2 cellular contexts compared by ENCODE assay signal in the genomic region with DNA sequence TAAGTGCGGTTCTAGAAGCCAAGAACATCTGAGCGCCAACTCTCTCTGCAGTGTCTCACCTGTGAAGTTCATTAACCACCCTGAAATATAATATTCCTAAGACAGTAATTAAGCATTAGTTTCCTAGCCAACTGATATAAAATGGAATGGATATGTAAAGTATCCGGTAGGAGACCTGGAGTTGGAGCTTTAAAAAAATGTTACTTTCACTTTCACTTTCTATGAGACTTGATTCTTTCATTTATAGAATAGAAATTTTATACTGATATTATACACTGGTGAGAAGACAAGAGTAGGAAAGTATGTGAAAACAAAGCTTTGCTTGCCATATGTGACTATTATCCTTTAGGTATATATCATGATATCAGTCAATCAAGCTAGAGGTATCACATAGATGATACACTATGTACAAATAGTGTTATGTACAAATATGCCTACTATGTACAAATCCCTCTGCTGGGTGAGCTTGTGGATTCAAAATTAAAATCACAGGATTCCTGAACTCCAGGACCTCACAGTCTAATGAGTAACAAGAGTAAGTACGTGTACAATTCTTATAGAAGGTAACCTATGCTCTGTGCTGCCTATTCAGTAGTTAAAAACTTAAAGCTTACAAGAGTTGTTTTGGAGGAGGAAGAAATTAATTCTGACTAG.
TF ChIP-seq lines count a peak whose summit lies in the region.

No MANE protein-coding gene starts in this region.

TF ChIP-seq in liver, 16 proteins besides CTCF, POLR2A, EP300 and RAD21 (continued from another document):
- TF ChIP-seq REST (IDR thresholded peaks at IDR 0.05) (no peak), GABPA (IDR thresholded peaks at IDR 0.05 in 1 of 2, conservative IDR thresholded peaks at IDR 0.05 in 1 of 2) (no peak), ZBTB33 (IDR thresholded peaks at IDR 0.05) (no peak), ATF3 (IDR thresholded peaks at IDR 0.05) (no peak), TAF1 (conservative IDR thresholded peaks at IDR 0.05) (no peak), MAX (IDR thresholded peaks at IDR 0.05) (no peak), SP1 (IDR thresholded peaks at IDR 0.05) (no peak), EGR1 (IDR thresholded peaks at IDR 0.05; ENCODE audit: low read depth in 2 of 2) (no peak), FOXA2 (IDR thresholded peaks at IDR 0.05) (no peak), HNF4A (conservative IDR thresholded peaks at IDR 0.05) (no peak)

TF ChIP-seq in HepG2, 621 proteins besides CTCF, POLR2A, EP300 and RAD21 (continued from another document):
- TF ChIP-seq, protein P1, sequence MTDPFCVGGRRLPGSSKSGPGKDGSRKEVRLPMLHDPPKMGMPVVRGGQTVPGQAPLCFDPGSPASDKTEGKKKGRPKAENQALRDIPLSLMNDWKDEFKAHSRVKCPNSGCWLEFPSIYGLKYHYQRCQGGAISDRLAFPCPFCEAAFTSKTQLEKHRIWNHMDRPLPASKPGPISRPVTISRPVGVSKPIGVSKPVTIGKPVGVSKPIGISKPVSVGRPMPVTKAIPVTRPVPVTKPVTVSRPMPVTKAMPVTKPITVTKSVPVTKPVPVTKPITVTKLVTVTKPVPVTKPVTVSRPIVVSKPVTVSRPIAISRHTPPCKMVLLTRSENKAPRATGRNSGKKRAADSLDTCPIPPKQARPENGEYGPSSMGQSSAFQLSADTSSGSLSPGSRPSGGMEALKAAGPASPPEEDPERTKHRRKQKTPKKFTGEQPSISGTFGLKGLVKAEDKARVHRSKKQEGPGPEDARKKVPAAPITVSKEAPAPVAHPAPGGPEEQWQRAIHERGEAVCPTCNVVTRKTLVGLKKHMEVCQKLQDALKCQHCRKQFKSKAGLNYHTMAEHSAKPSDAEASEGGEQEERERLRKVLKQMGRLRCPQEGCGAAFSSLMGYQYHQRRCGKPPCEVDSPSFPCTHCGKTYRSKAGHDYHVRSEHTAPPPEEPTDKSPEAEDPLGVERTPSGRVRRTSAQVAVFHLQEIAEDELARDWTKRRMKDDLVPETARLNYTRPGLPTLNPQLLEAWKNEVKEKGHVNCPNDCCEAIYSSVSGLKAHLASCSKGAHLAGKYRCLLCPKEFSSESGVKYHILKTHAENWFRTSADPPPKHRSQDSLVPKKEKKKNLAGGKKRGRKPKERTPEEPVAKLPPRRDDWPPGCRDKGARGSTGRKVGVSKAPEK (CRISPR knock-in tag; IDR thresholded peaks at IDR 0.05; ENCODE audit: borderline replicate concordance), result no peak
- no peak for TF ChIP-seq SMAD9 (CRISPR knock-in tag; IDR thresholded peaks at IDR 0.05)
- TF ChIP-seq ZC3H4 (CRISPR knock-in tag; IDR thresholded peaks at IDR 0.05; ENCODE audit: borderline replicate concordance), result no peak
- no peak for TF ChIP-seq KDM2A (CRISPR knock-in tag; IDR thresholded peaks at IDR 0.05; ENCODE audit: borderline replicate concordance, low read depth)
- no peak for TF ChIP-seq NONO (IDR thresholded peaks at IDR 0.05)
- no peak for TF ChIP-seq NONO (CRISPR knock-in tag; conservative IDR thresholded peaks at IDR 0.05)
- TF ChIP-seq PHF5A (CRISPR knock-in tag; IDR thresholded peaks at IDR 0.05; ENCODE audit: low read depth, unreplicated experiment), result no peak
- no peak for TF ChIP-seq MAFG (CRISPR knock-in tag; IDR thresholded peaks at IDR 0.05)
- no peak for TF ChIP-seq ZSCAN9 (CRISPR knock-in tag; IDR thresholded peaks at IDR 0.05; ENCODE audit: borderline replicate concordance)
- TF ChIP-seq, protein P2, sequence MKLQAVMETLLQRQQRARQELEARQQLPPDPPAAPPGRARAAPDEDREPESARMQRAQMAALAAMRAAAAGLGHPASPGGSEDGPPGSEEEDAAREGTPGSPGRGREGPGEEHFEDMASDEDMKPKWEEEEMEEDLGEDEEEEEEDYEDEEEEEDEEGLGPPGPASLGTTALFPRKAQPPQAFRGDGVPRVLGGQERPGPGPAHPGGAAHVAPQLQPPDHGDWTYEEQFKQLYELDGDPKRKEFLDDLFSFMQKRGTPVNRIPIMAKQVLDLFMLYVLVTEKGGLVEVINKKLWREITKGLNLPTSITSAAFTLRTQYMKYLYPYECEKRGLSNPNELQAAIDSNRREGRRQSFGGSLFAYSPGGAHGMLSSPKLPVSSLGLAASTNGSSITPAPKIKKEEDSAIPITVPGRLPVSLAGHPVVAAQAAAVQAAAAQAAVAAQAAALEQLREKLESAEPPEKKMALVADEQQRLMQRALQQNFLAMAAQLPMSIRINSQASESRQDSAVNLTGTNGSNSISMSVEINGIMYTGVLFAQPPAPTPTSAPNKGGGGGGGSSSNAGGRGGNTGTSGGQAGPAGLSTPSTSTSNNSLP (IDR thresholded peaks at IDR 0.05; ENCODE audit: low read depth, low read length), result no peak
- TF ChIP-seq, protein P3, sequence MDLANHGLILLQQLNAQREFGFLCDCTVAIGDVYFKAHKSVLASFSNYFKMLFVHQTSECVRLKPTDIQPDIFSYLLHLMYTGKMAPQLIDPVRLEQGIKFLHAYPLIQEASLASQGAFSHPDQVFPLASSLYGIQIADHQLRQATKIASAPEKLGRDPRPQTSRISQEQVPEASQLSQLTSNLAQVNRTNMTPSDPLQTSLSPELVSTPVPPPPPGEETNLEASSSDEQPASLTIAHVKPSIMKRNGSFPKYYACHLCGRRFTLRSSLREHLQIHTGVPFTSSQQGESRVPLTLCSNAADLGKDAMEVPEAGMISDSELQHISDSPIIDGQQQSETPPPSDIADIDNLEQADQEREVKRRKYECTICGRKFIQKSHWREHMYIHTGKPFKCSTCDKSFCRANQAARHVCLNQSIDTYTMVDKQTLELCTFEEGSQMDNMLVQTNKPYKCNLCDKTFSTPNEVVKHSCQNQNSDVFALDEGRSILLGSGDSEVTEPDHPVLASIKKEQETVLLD (CRISPR knock-in tag; IDR thresholded peaks at IDR 0.05; ENCODE audit: low read depth), result no peak
- no peak for TF ChIP-seq ZNF772 (CRISPR knock-in tag; IDR thresholded peaks at IDR 0.05)
- no peak for TF ChIP-seq ZBTB14 (CRISPR knock-in tag; IDR thresholded peaks at IDR 0.05)
- TF ChIP-seq, protein P4, sequence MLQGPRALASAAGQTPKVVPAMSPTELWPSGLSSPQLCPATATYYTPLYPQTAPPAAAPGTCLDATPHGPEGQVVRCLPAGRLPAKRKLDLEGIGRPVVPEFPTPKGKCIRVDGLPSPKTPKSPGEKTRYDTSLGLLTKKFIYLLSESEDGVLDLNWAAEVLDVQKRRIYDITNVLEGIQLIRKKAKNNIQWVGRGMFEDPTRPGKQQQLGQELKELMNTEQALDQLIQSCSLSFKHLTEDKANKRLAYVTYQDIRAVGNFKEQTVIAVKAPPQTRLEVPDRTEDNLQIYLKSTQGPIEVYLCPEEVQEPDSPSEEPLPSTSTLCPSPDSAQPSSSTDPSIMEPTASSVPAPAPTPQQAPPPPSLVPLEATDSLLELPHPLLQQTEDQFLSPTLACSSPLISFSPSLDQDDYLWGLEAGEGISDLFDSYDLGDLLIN (CRISPR knock-in tag; IDR thresholded peaks at IDR 0.05; ENCODE audit: borderline replicate concordance), result no peak
